In genomic region chr3:171990239-171990638, GRCh38 we compare ENCODE assay signal across 2 cellular contexts.
A peak's percentile ranks its signal among the peaks of the same experiment; 100 is the strongest.
TF ChIP-seq lines count a peak whose summit lies in the region.

No MANE protein-coding gene starts in this region.

TF ChIP-seq in K562, 482 proteins besides CTCF, POLR2A, EP300 and RAD21:
- TF ChIP-seq ZBTB33 (CRISPR knock-in tag; IDR thresholded peaks at IDR 0.05): peak; percentile 54; the same call in 1 of the 2 replicates
- peak; percentile 53; the same call in 1 of the 2 replicates for TF ChIP-seq CC2D1A (IDR thresholded peaks at IDR 0.05)
- TF ChIP-seq CBX3 (IDR thresholded peaks at IDR 0.05; ENCODE audit: borderline replicate concordance in 1 of 2, low read length in 2 of 2): peak in 1 of 2 experiments; percentile 34; a peak in 1 of 3 replicates
- peak; percentile 96 for TF ChIP-seq ZNF431 (CRISPR knock-in tag; IDR thresholded peaks at IDR 0.05)
- 0 out of 4 replicates have a peak, but pooled peaks of 1 of the 2 experiments have one; percentile 11 for TF ChIP-seq TRIM24 (IDR thresholded peaks at IDR 0.05)

TF ChIP-seq in HepG2, 621 proteins besides CTCF, POLR2A, EP300 and RAD21:
- peak; percentile 90; the same call in 1 of the 2 replicates for TF ChIP-seq ZNF431 (CRISPR knock-in tag; IDR thresholded peaks at IDR 0.05; ENCODE audit: borderline replicate concordance, low read depth)
